ENCODE assay signal across 8 cellular contexts in the genomic region with DNA sequence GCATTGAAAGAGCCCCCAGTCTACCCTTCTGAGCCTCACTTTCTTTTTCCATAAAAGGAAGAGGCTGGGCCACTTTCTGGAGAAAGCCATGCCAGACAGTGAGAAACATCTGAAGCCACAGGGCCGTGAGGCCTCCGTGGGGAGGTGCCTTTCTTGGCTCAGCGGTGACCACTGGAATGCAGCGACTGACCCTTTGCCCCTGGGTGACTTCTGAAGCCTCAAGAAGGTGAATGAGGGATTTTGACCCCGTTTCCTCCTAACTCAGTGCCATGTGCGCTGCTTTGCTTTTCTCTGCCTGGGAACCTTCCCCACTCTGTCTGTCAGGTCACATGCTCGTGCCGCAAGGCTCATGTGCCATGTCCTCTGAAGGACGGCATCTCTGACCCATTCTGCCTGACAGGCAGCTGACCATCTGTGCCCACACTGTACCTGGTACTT. TPM values are rescaled to one million over a fixed set of nuclear protein-coding genes. Genes with fewer than 3 reads are reported as not detected.
A peak's percentile ranks its signal among the peaks of the same experiment; 100 is the strongest.
DNase-seq lines count a peak whose midpoint lies in the region; ATAC-seq and TF ChIP-seq lines count a peak whose summit lies in the region.
"Had no signal": no experiment of that assay in that cellular context is flagged by ENCODE, and none has a peak within 500 bp of the region (broad histone marks: within the 10 kb centered on the region; RNA-seq: fewer than 3 reads in every experiment).

No MANE protein-coding gene starts in this region.

- ATAC-seq in HG03108 (IDR thresholded peaks at IDR 0.05; ENCODE audit: unreplicated experiment): no peak

- H3K27ac Mint-ChIP-seq in type B pancreatic cell: peak overlapping the region; percentile 47

- no peak overlapping the region for H3K4me3 ChIP-seq in SK-N-MC
- no peak overlapping the region for H3K4me3 ChIP-seq in fibroblast of lung (replicated peaks in 1 of 4; ENCODE audit: control extremely low read depth in 1 of 4, insufficient read depth in 1 of 4, low read depth in 3 of 4, low read length in 4 of 4)
- H3K4me3 ChIP-seq in mucosa of rectum (ENCODE audit: low read length in 2 of 2): no peak overlapping the region

- H3K79me2 ChIP-seq in fibroblast of lung (ENCODE audit: control insufficient read depth, insufficient read depth, low read length): no peaks in the 10 kb centered on the region

- H3K27me3 ChIP-seq in fibroblast of lung (ENCODE audit: control insufficient read depth, insufficient read depth, low read length) (no peaks in the 10 kb centered on the region), mucosa of rectum (ENCODE audit: control insufficient read depth in 2 of 2, insufficient read depth in 2 of 2, low read length in 2 of 2) (no peaks in the 10 kb centered on the region)

- H3K27ac ChIP-seq in SK-N-MC: peak overlapping the region; percentile 88
- H3K27ac ChIP-seq in fibroblast of lung (ENCODE audit: insufficient read depth, low read length): no peak overlapping the region
- peak overlapping the region; percentile 2 to 5 for H3K27ac ChIP-seq in mucosa of rectum (ENCODE audit: low read depth in 2 of 2, low read length in 2 of 2)

- H3K9me3 Mint-ChIP-seq in type B pancreatic cell: no peaks in the 10 kb centered on the region

- H4K20me1 ChIP-seq in fibroblast of lung (ENCODE audit: control insufficient read depth, extremely low read depth, insufficient read depth, low read length): no peaks in the 10 kb centered on the region

- peak overlapping the region; percentile 25 for H3K4me2 ChIP-seq in fibroblast of lung (ENCODE audit: extremely low read depth, insufficient read depth, low read length)

- TF ChIP-seq CTCF in fibroblast of lung (conservative IDR thresholded peaks at IDR 0.05 in 1 of 2, IDR thresholded peaks at IDR 0.05 in 1 of 2; ENCODE audit: low read depth in 1 of 2, low read length in 2 of 2): no peak
- TF ChIP-seq CTCF in type B pancreatic cell (conservative IDR thresholded peaks at IDR 0.05): no peak

- no peaks in the 10 kb centered on the region for H3K36me3 Mint-ChIP-seq in type B pancreatic cell

- H3K4me1 ChIP-seq in fibroblast of lung (ENCODE audit: control insufficient read depth, extremely low read depth, insufficient read depth, low read length): peaks cover 28% of the 10 kb centered on the region
- H3K4me1 ChIP-seq in mucosa of rectum (ENCODE audit: control insufficient read depth in 2 of 2, insufficient read depth in 2 of 2, low read length in 2 of 2): peaks cover 0 to 13% of the 10 kb centered on the region in 2 donors

- H3K9ac ChIP-seq in SK-N-MC (ENCODE audit: insufficient read length) (peak overlapping the region; percentile 51), fibroblast of lung (ENCODE audit: insufficient read depth, low read length) (no peak overlapping the region), mucosa of rectum (ENCODE audit: low read depth in 1 of 2, low read length in 2 of 2) (no peak overlapping the region)

- DNase-seq in SK-N-MC (ENCODE audit: low read depth, low spot score) (no peak), fibroblast of lung (ENCODE audit: low read depth in 2 of 2) (peak; percentile 83 to 87), type B pancreatic cell (ENCODE audit: extremely low spot score, unreplicated experiment) (no peak), NCI-H2107 treated with DMSO at 0.1 percent for 48 hours (lab: John Stamatoyannopoulos, UW; ENCODE audit: unreplicated experiment) (no peak), superior temporal gyrus (ENCODE audit: extremely low spot score) (no peak)

- H3K36me3 ChIP-seq in SK-N-MC (ENCODE audit: insufficient read depth, low read length) (no peaks in the 10 kb centered on the region), fibroblast of lung (ENCODE audit: control insufficient read depth, insufficient read depth, low read length) (peaks cover 7% of the 10 kb centered on the region), mucosa of rectum (ENCODE audit: control insufficient read depth in 2 of 2, insufficient read depth in 2 of 2, low read length in 2 of 2) (no peaks in the 10 kb centered on the region)

- peaks cover 74% of the 10 kb centered on the region for H3K4me1 Mint-ChIP-seq in type B pancreatic cell (ENCODE audit: unreplicated experiment)

- H3K4me3 Mint-ChIP-seq in type B pancreatic cell: no peak overlapping the region

- H3K9me3 ChIP-seq in SK-N-MC (ENCODE audit: low read depth, low read length): no peaks in the 10 kb centered on the region
- no peaks in the 10 kb centered on the region for H3K9me3 ChIP-seq in fibroblast of lung (ENCODE audit: control insufficient read depth, insufficient read depth, low read depth, low read length)
- H3K9me3 ChIP-seq in mucosa of rectum (ENCODE audit: control insufficient read depth in 2 of 2, low read length in 2 of 2): no peaks in the 10 kb centered on the region

- H3K27me3 Mint-ChIP-seq in type B pancreatic cell: no peaks in the 10 kb centered on the region

- no peak overlapping the region for H2AFZ ChIP-seq in fibroblast of lung (ENCODE audit: low read length)

RNA-seq across cellular contexts. Expression of gene A3GALT2, which starts 44.7 kb away (rescaled TPM):
- total RNA-seq in fibroblast of lung: not detected in 2 replicates
- not detected in 2 replicates for polyA plus RNA-seq in fibroblast of lung
- polyA plus RNA-seq in fibroblast of lung (2012): not detected in 2 replicates
- not detected in 2 replicates for polyA minus RNA-seq in fibroblast of lung (ENCODE audit: low replicate concordance)
- 0.29 TPM in 1 of 2 replicates, not detected in the other for total RNA-seq in type B pancreatic cell (ENCODE audit: low replicate concordance)
- total RNA-seq: Daoy had no signal

Comparison
In these comparisons a context has a peak if more than half of its experiments do, and no peak if none do; other contexts are left out.
1. DNase-seq: peak in fibroblast of lung (2 of 2); none in SK-N-MC (single experiment), type B pancreatic cell (single experiment), NCI-H2107 treated with DMSO at 0.1 percent for 48 hours (single experiment) and superior temporal gyrus (single experiment).